Comparison of ENCODE assay signal across 31 cellular contexts in the genomic region with DNA sequence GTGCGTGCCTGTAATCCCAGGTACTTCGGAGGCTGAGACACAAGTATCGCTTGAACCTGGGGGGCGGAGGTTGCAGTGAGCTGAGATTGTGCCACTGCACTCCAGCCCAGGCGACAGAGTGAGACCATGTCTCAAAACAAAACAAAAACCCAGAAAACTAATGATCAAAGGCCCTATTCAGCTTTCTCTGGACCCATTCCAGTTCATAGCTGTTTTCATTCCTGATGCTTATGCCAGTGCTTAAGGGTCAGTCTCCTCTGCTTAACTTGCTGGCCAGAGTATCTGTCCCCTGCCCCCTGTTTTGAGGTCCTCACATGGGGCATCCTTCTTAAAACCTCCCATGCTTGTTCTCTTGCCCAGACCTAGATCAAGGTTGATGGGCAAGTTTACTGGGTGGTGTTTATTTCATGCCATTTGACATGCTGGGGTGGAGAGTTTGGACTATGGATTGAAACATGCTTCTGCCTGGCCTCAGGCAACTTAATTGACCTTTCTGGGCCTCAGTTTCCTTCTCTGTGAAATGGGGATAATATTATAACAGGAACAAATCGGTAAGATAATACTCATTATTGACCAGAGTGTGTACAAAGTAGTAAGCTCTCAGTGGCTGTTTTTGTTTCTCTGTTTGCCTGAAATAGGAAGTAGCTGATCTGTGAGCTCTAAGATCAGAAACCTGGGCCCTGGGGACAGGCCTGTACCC.
DNase-seq lines count a peak whose midpoint lies in the region; ATAC-seq and TF ChIP-seq lines count a peak whose summit lies in the region.
"Had no signal": no experiment of that assay in that cellular context is flagged by ENCODE, and none has a peak within 500 bp of the region (broad histone marks: within the 10 kb centered on the region; RNA-seq: fewer than 3 reads in every experiment).

No MANE protein-coding gene starts in this region.

- no peaks in the 10 kb centered on the region for H3K4me1 ChIP-seq in CD4-positive, CD25-positive, alpha-beta regulatory T cell (ENCODE audit: control insufficient read depth, insufficient read depth, low read length, poor library complexity, severe bottlenecking)
- H3K4me1 ChIP-seq: Caco-2, lower lobe of right lung, pancreas had no signal

- POLR2A ChIA-PET in activated B cell treated with CpG ODN at 0.5 μM for 24 hours (lab: Charles Lee), result no interaction called here

- no peaks in the 10 kb centered on the region for H3K27me3 ChIP-seq in CD4-positive, CD25-positive, alpha-beta regulatory T cell (ENCODE audit: control insufficient read depth, insufficient read depth, low read length)
- H3K27me3 ChIP-seq: gastrocnemius medialis, pancreas, tibial nerve had no signal

- H3K4me1 Mint-ChIP-seq in CD4-positive, CD25-positive, alpha-beta regulatory T cell, result peaks cover 0 to 14% (median 4%) of the 10 kb centered on the region in 4 donors
- H3K4me1 Mint-ChIP-seq in activated B cell treated with CpG ODN at 0.5 μM for 24 hours (peaks cover 48% of the 10 kb centered on the region), T-helper 17 cell (peaks cover 26% of the 10 kb centered on the region)
- H3K4me1 Mint-ChIP-seq in stimulated activated naive B cell treated with anti-CD40 and anti-IgM and Interleukin-4, amounts not matched to agents 10 μg/mL and 1 μg/mL and 100 μg/mL, for 72 hours, result peaks cover 52 to 73% of the 10 kb centered on the region in 2 donors
- H3K4me1 Mint-ChIP-seq in activated T-cell treated with anti-CD3 and anti-CD28 coated beads, Interleukin-2, amount 50 U/mL, for 4 hours (ENCODE audit: low read depth), result peaks cover 16% of the 10 kb centered on the region

- H3K27ac ChIP-seq in CD4-positive, CD25-positive, alpha-beta regulatory T cell (ENCODE audit: insufficient read depth, low read length, poor library complexity, severe bottlenecking), result no peak overlapping the region
- H3K27ac ChIP-seq: gastrocnemius medialis, GM23248, lower lobe of right lung, pancreas, tibial nerve had no signal

- H3K4me3 ChIP-seq in CD4-positive, CD25-positive, alpha-beta regulatory T cell (ENCODE audit: low read depth, low read length), result no peak overlapping the region
- H3K4me3 ChIP-seq: gastrocnemius medialis, GM23248, lower lobe of right lung, pancreas, smooth muscle cell, tibial nerve had no signal

- H3K4me3 Mint-ChIP-seq in CD4-positive, CD25-positive, alpha-beta regulatory T cell, result no peak overlapping the region
- H3K4me3 Mint-ChIP-seq in activated B cell treated with CpG ODN at 0.5 μM for 24 hours (no peak overlapping the region), T-helper 17 cell (no peak overlapping the region)
- H3K4me3 Mint-ChIP-seq in stimulated activated naive B cell treated with anti-CD40 and anti-IgM and Interleukin-4, amounts not matched to agents 10 μg/mL and 1 μg/mL and 100 μg/mL, for 72 hours, result no peak overlapping the region
- H3K4me3 Mint-ChIP-seq in activated T-cell treated with anti-CD3 and anti-CD28 coated beads, Interleukin-2, amount 50 U/mL, for 4 hours, result no peak overlapping the region
- H3K4me3 Mint-ChIP-seq: activated T-cell treated with anti-CD3 and anti-CD28 coated beads, Interleukin-2, amount 50 U/mL, for 72 hours; central memory CD8-positive, alpha-beta T cell; nephron progenitor cell; stimulated activated naive CD8-positive, alpha-beta T cell treated with anti-CD3 and anti-CD28 coated beads, Interleukin-15, amount 100 ng/mL, for 72 hours had no signal

- peaks cover 0 to 1% (median 0%) of the 10 kb centered on the region in 7 donors for H3K9me3 Mint-ChIP-seq in CD4-positive, CD25-positive, alpha-beta regulatory T cell
- no peaks in the 10 kb centered on the region for H3K9me3 Mint-ChIP-seq in activated B cell treated with CpG ODN at 0.5 μM for 24 hours
- peaks cover 5 to 8% of the 10 kb centered on the region in 2 donors for H3K9me3 Mint-ChIP-seq in stimulated activated naive B cell treated with anti-CD40 and anti-IgM and Interleukin-4, amounts not matched to agents 10 μg/mL and 1 μg/mL and 100 μg/mL, for 72 hours
- H3K9me3 Mint-ChIP-seq in activated T-cell treated with anti-CD3 and anti-CD28 coated beads, Interleukin-2, amount 50 U/mL, for 4 hours, result no peaks in the 10 kb centered on the region
- H3K9me3 Mint-ChIP-seq: central memory CD8-positive, alpha-beta T cell; nephron progenitor cell had no signal

- intact Hi-C loops in activated B cell treated with CpG ODN at 0.5 μM for 24 hours (cut with micrococcal nuclease), result no loop called here

- CTCF ChIA-PET in activated B cell treated with CpG ODN at 0.5 μM for 24 hours (lab: Charles Lee), result no interaction called here

- no peaks in the 10 kb centered on the region for H3K9me3 ChIP-seq in CD4-positive, CD25-positive, alpha-beta regulatory T cell (ENCODE audit: control insufficient read depth in 2 of 2, low read length in 2 of 2)
- H3K9me3 ChIP-seq in T-helper 17 cell (ENCODE audit: control insufficient read depth, low read length, poor library complexity, severe bottlenecking), result no peaks in the 10 kb centered on the region
- H3K9me3 ChIP-seq: Caco-2, gastrocnemius medialis, lower lobe of right lung, pancreas, SK-N-SH, tibial nerve had no signal

- H3K27ac Mint-ChIP-seq in CD4-positive, CD25-positive, alpha-beta regulatory T cell, result peak overlapping the region in 2 of 3 donors; percentile 26 to 36
- H3K27ac Mint-ChIP-seq in activated B cell treated with CpG ODN at 0.5 μM for 24 hours (peak overlapping the region; percentile 62), T-helper 17 cell (no peak overlapping the region)
- peak overlapping the region; percentile 92 for H3K27ac Mint-ChIP-seq in stimulated activated naive B cell treated with anti-CD40 and anti-IgM and Interleukin-4, amounts not matched to agents 10 μg/mL and 1 μg/mL and 100 μg/mL, for 72 hours
- H3K27ac Mint-ChIP-seq: activated T-cell treated with anti-CD3 and anti-CD28 coated beads, Interleukin-2, amount 50 U/mL, for 72 hours; nephron progenitor cell had no signal

- DNase-seq in CD4-positive, CD25-positive, alpha-beta regulatory T cell, result no peak
- DNase-seq in activated B cell treated with CpG ODN at 0.5 μM for 24 hours (no peak), globus pallidus (ENCODE audit: low spot score) (peak; percentile 85), T-helper 17 cell (no peak)
- no peak for DNase-seq in stimulated activated naive B cell treated with anti-CD40 and anti-IgM and Interleukin-4, amounts not matched to agents 10 μg/mL and 1 μg/mL and 100 μg/mL, for 72 hours
- DNase-seq in activated T-cell treated with anti-CD3 and anti-CD28 coated beads, Interleukin-2, amount 50 U/mL, for 4 hours, result no peak
- DNase-seq: ACHN; activated CD4-positive, alpha-beta T cell treated with anti-CD3 and anti-CD28 coated beads, Interleukin-2, amount 50 U/mL, for 4 hours; activated naive CD4-positive, alpha-beta T cell treated with Interleukin-2 at 50 U/mL for 16 hours; activated T-cell treated with anti-CD3 and anti-CD28 coated beads, Interleukin-2, amount 50 U/mL, for 72 hours; Caco-2; DMS79 treated with DMSO at 0.1 percent for 48 hours; gastrocnemius medialis; GDM1; GM23248; KG1; lower lobe of right lung; NCI-H1092 treated with DMSO at 0.1 percent for 48 hours; NCI-H1694 treated with DMSO at 0.1 percent for 48 hours; NCI-H2171 treated with DMSO at 0.1 percent for 48 hours; NCI-H524; nephron progenitor cell; pancreas; PC-3; SK-N-SH; stimulated activated CD4-positive, alpha-beta T cell treated with anti-CD3 and anti-CD28 coated beads, Interleukin-1b, Interleukin-23, amount 100 ng/mL, for 48 hours; stimulated activated naive CD8-positive, alpha-beta T cell treated with anti-CD3 and anti-CD28 coated beads, Interleukin-15, amount 100 ng/mL, for 72 hours had no signal

- no peaks in the 10 kb centered on the region for H3K36me3 Mint-ChIP-seq in CD4-positive, CD25-positive, alpha-beta regulatory T cell
- H3K36me3 Mint-ChIP-seq in activated B cell treated with CpG ODN at 0.5 μM for 24 hours (ENCODE audit: low read depth) (peaks cover 22% of the 10 kb centered on the region), T-helper 17 cell (ENCODE audit: low read depth) (peaks cover 5% of the 10 kb centered on the region)
- peaks cover 30 to 46% of the 10 kb centered on the region in 2 donors for H3K36me3 Mint-ChIP-seq in stimulated activated naive B cell treated with anti-CD40 and anti-IgM and Interleukin-4, amounts not matched to agents 10 μg/mL and 1 μg/mL and 100 μg/mL, for 72 hours
- H3K36me3 Mint-ChIP-seq in activated T-cell treated with anti-CD3 and anti-CD28 coated beads, Interleukin-2, amount 50 U/mL, for 4 hours (ENCODE audit: insufficient read depth), result no peaks in the 10 kb centered on the region

- no peak for TF ChIP-seq CTCF in activated B cell treated with CpG ODN at 0.5 μM for 24 hours (IDR thresholded peaks at IDR 0.05)

- no peak for ATAC-seq in CD4-positive, CD25-positive, alpha-beta regulatory T cell (ENCODE audit: low read depth in 2 of 2)
- ATAC-seq in activated B cell treated with CpG ODN at 0.5 μM for 24 hours (ENCODE audit: low read depth), result no peak
- ATAC-seq in stimulated activated naive B cell treated with anti-CD40 and anti-IgM and Interleukin-4, amounts not matched to agents 10 μg/mL and 1 μg/mL and 100 μg/mL, for 72 hours (replicated peaks), result peak; percentile 29 to 47
- no peak for ATAC-seq in T-helper 17 cell
- ATAC-seq in activated T-cell treated with anti-CD3 and anti-CD28 coated beads, Interleukin-2, amount 50 U/mL, for 4 hours, result no peak
- ATAC-seq in GM19328 (IDR thresholded peaks at IDR 0.05; ENCODE audit: unreplicated experiment), result no peak
- ATAC-seq: activated T-cell treated with anti-CD3 and anti-CD28 coated beads, Interleukin-2, amount 50 U/mL, for 72 hours; gastrocnemius medialis; lower lobe of right lung; pancreas; PC-3; stimulated activated naive CD8-positive, alpha-beta T cell treated with anti-CD3 and anti-CD28 coated beads, Interleukin-15, amount 100 ng/mL, for 72 hours had no signal

- no peaks in the 10 kb centered on the region for H3K36me3 ChIP-seq in CD4-positive, CD25-positive, alpha-beta regulatory T cell (ENCODE audit: control insufficient read depth, insufficient read depth, low read length)
- H3K36me3 ChIP-seq: gastrocnemius medialis, lower lobe of right lung, pancreas, tibial nerve had no signal

- no peaks in the 10 kb centered on the region for H3K27me3 Mint-ChIP-seq in CD4-positive, CD25-positive, alpha-beta regulatory T cell
- no peaks in the 10 kb centered on the region for H3K27me3 Mint-ChIP-seq in activated B cell treated with CpG ODN at 0.5 μM for 24 hours
- no peaks in the 10 kb centered on the region for H3K27me3 Mint-ChIP-seq in stimulated activated naive B cell treated with anti-CD40 and anti-IgM and Interleukin-4, amounts not matched to agents 10 μg/mL and 1 μg/mL and 100 μg/mL, for 72 hours
- H3K27me3 Mint-ChIP-seq in T-helper 17 cell, result no peaks in the 10 kb centered on the region
- no peaks in the 10 kb centered on the region for H3K27me3 Mint-ChIP-seq in activated T-cell treated with anti-CD3 and anti-CD28 coated beads, Interleukin-2, amount 50 U/mL, for 4 hours (ENCODE audit: low read depth)
- H3K27me3 Mint-ChIP-seq: central memory CD8-positive, alpha-beta T cell; stimulated activated naive CD8-positive, alpha-beta T cell treated with anti-CD3 and anti-CD28 coated beads, Interleukin-15, amount 100 ng/mL, for 72 hours had no signal

Comparison
In these comparisons a context has a peak if more than half of its experiments do, and no peak if none do; other contexts are left out.
1. ATAC-seq: peak in stimulated activated naive B cell treated with anti-CD40 and anti-IgM and Interleukin-4, amounts not matched to agents 10 μg/mL and 1 μg/mL and 100 μg/mL, for 72 hours (2 of 2); none in CD4-positive, CD25-positive, alpha-beta regulatory T cell (0 of 2), activated B cell treated with CpG ODN at 0.5 μM for 24 hours (single experiment), T-helper 17 cell (single experiment), activated T-cell treated with anti-CD3 and anti-CD28 coated beads, Interleukin-2, amount 50 U/mL, for 4 hours (0 of 2) and GM19328 (single experiment).